Comparison of ENCODE assay signal across 16 cellular contexts in the genomic region with DNA sequence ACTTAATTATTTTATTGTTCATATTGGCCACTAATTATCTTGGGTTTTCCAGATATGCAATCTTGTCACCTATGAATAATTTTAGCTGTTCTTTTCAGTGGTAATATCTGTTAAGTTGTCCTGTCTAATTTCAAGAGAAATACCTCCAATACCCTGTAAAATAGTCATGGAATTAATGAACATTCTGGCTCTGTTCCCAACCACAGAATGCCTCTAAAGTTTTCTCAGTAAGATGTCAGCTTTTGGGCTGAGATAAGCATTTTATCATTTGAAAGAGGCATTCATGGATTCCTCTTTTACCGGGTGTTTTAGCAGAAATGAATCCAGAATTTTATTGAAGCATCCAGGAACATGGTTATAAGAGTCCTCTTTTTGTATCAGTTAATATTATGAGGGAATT.
DNase-seq lines count a peak whose midpoint lies in the region; ATAC-seq and TF ChIP-seq lines count a peak whose summit lies in the region.
"Had no signal": no experiment of that assay in that cellular context is flagged by ENCODE, and none has a peak within 500 bp of the region (broad histone marks: within the 10 kb centered on the region; RNA-seq: fewer than 3 reads in every experiment).

No MANE protein-coding gene starts in this region.

- intact Hi-C loops in upper lobe of right lung (cut with DNase I), result no loop called here

- no peak overlapping the region for H3K9ac ChIP-seq in fibroblast of lung (ENCODE audit: insufficient read depth, low read length)
- H3K9ac ChIP-seq: BLaER1 had no signal

- H3K27ac ChIP-seq in fibroblast of lung (ENCODE audit: insufficient read depth, low read length), result no peak overlapping the region
- H3K27ac ChIP-seq in upper lobe of right lung, result no peak overlapping the region
- H3K27ac ChIP-seq: BLaER1, epithelial cell of prostate, tibial artery had no signal

- TF ChIP-seq CTCF in fibroblast of lung (conservative IDR thresholded peaks at IDR 0.05 in 1 of 2, IDR thresholded peaks at IDR 0.05 in 1 of 2; ENCODE audit: low read depth in 1 of 2, low read length in 2 of 2) (no peak), upper lobe of right lung (IDR thresholded peaks at IDR 0.05) (no peak)

- H3K36me3 ChIP-seq in fibroblast of lung (ENCODE audit: control insufficient read depth, insufficient read depth, low read length) (no peaks in the 10 kb centered on the region), upper lobe of right lung (no peaks in the 10 kb centered on the region)
- H3K36me3 ChIP-seq: tibial artery had no signal

- H3K4me1 ChIP-seq in fibroblast of lung (ENCODE audit: control insufficient read depth, extremely low read depth, insufficient read depth, low read length) (no peaks in the 10 kb centered on the region), upper lobe of right lung (peaks cover 10% of the 10 kb centered on the region)
- H3K4me1 ChIP-seq: tibial artery had no signal

- H2AFZ ChIP-seq in fibroblast of lung (ENCODE audit: low read length), result no peak overlapping the region

- H3K27ac Mint-ChIP-seq in T-helper 17 cell, result no peak overlapping the region
- H3K27ac Mint-ChIP-seq: IgD-negative memory B cell; T-helper 1 cell treated with Interleukin-12 subunit alpha and Interleukin-12 subunit beta and Interleukin-4 antibody, amounts not matched to agents 30 μg/mL and 1 μg/mL, for 36 hours had no signal

- no peaks in the 10 kb centered on the region for H3K79me2 ChIP-seq in fibroblast of lung (ENCODE audit: control insufficient read depth, insufficient read depth, low read length)

- ATAC-seq in SK-N-SH treated with all-trans-retinoic acid at 6 μM for 48 hours (peak; percentile 89), upper lobe of right lung (no peak), GM21723 (IDR thresholded peaks at IDR 0.05; ENCODE audit: unreplicated experiment) (no peak), T-helper 17 cell (no peak)
- ATAC-seq: activated CD4-positive, CD25-positive, alpha-beta regulatory T cell treated with anti-CD3 and anti-CD28 coated beads, Interleukin-2, amount 50 U/mL, for 24 hours had no signal

- H3K4me1 Mint-ChIP-seq in T-helper 17 cell, result peaks cover 12% of the 10 kb centered on the region

- H3K4me2 ChIP-seq in fibroblast of lung (ENCODE audit: extremely low read depth, insufficient read depth, low read length), result no peak overlapping the region
- H3K4me2 ChIP-seq: BLaER1 had no signal

- H3K4me3 ChIP-seq in fibroblast of lung (replicated peaks in 1 of 4; ENCODE audit: control extremely low read depth in 1 of 4, insufficient read depth in 1 of 4, low read depth in 3 of 4, low read length in 4 of 4) (no peak overlapping the region), upper lobe of right lung (no peak overlapping the region)
- H3K4me3 ChIP-seq: BLaER1, tibial artery had no signal

- DNase-seq in ELR (ENCODE audit: low read depth) (peak; percentile 53), fibroblast of lung (ENCODE audit: low read depth in 2 of 2) (peak; percentile 39 to 91), renal cortical epithelial cell (ENCODE audit: low read depth) (peak; percentile 44), upper lobe of right lung (no peak), NCI-H1436 treated with DMSO at 0.1 percent for 48 hours (lab: John Stamatoyannopoulos, UW) (no peak), T-helper 17 cell (no peak)
- DNase-seq: DMS153, hippocampal formation, tibial artery had no signal

- no peaks in the 10 kb centered on the region for H3K27me3 Mint-ChIP-seq in T-helper 17 cell
- H3K27me3 Mint-ChIP-seq: IgD-negative memory B cell had no signal

- H4K20me1 ChIP-seq in fibroblast of lung (ENCODE audit: control insufficient read depth, extremely low read depth, insufficient read depth, low read length), result no peaks in the 10 kb centered on the region
- H4K20me1 ChIP-seq: BLaER1 had no signal

- H3K36me3 Mint-ChIP-seq in T-helper 17 cell (ENCODE audit: low read depth), result no peaks in the 10 kb centered on the region

- H3K9me3 ChIP-seq in fibroblast of lung (ENCODE audit: control insufficient read depth, insufficient read depth, low read depth, low read length) (no peaks in the 10 kb centered on the region), upper lobe of right lung (no peaks in the 10 kb centered on the region), T-helper 17 cell (ENCODE audit: control insufficient read depth, low read length, poor library complexity, severe bottlenecking) (no peaks in the 10 kb centered on the region)

- H3K27me3 ChIP-seq in fibroblast of lung (ENCODE audit: control insufficient read depth, insufficient read depth, low read length), result no peaks in the 10 kb centered on the region
- no peaks in the 10 kb centered on the region for H3K27me3 ChIP-seq in upper lobe of right lung
- H3K27me3 ChIP-seq: BLaER1, tibial artery had no signal

- no peak overlapping the region for H3K4me3 Mint-ChIP-seq in T-helper 17 cell
- H3K4me3 Mint-ChIP-seq: T-helper 1 cell treated with Interleukin-12 subunit alpha and Interleukin-12 subunit beta and Interleukin-4 antibody, amounts not matched to agents 30 μg/mL and 1 μg/mL, for 36 hours had no signal

TF ChIP-seq in SK-N-SH treated with all-trans-retinoic acid at 6 μM for 48 hours, 23 proteins besides CTCF, POLR2A, EP300 and RAD21:
- TF ChIP-seq GLIS3 (CRISPR knock-in tag; IDR thresholded peaks at IDR 0.05) (no peak), TOX (CRISPR knock-in tag; IDR thresholded peaks at IDR 0.05; ENCODE audit: borderline replicate concordance) (peak; percentile 91), ZC3H10 (CRISPR knock-in tag; IDR thresholded peaks at IDR 0.05) (no peak), ISL1 (CRISPR knock-in tag; IDR thresholded peaks at IDR 0.05) (peak; percentile 98)
- TF ChIP-seq, protein P1, sequence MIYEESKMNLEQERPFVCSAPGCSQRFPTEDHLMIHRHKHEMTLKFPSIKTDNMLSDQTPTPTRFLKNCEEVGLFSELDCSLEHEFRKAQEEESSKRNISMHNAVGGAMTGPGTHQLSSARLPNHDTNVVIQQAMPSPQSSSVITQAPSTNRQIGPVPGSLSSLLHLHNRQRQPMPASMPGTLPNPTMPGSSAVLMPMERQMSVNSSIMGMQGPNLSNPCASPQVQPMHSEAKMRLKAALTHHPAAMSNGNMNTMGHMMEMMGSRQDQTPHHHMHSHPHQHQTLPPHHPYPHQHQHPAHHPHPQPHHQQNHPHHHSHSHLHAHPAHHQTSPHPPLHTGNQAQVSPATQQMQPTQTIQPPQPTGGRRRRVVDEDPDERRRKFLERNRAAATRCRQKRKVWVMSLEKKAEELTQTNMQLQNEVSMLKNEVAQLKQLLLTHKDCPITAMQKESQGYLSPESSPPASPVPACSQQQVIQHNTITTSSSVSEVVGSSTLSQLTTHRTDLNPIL (CRISPR knock-in tag; IDR thresholded peaks at IDR 0.05; ENCODE audit: low read depth), result peak; percentile 70; the same call in 1 of the 2 replicates
- TF ChIP-seq, protein P2, sequence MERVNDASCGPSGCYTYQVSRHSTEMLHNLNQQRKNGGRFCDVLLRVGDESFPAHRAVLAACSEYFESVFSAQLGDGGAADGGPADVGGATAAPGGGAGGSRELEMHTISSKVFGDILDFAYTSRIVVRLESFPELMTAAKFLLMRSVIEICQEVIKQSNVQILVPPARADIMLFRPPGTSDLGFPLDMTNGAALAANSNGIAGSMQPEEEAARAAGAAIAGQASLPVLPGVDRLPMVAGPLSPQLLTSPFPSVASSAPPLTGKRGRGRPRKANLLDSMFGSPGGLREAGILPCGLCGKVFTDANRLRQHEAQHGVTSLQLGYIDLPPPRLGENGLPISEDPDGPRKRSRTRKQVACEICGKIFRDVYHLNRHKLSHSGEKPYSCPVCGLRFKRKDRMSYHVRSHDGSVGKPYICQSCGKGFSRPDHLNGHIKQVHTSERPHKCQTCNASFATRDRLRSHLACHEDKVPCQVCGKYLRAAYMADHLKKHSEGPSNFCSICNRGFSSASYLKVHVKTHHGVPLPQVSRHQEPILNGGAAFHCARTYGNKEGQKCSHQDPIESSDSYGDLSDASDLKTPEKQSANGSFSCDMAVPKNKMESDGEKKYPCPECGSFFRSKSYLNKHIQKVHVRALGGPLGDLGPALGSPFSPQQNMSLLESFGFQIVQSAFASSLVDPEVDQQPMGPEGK (CRISPR knock-in tag; IDR thresholded peaks at IDR 0.05; ENCODE audit: borderline replicate concordance), result peak; percentile 77

Comparison
In these comparisons a context has a peak if more than half of its experiments do, and no peak if none do; other contexts are left out.
1. DNase-seq: peak in ELR (single experiment), fibroblast of lung (2 of 2) and renal cortical epithelial cell (single experiment); none in upper lobe of right lung (single experiment), NCI-H1436 treated with DMSO at 0.1 percent for 48 hours (single experiment) and T-helper 17 cell (0 of 3).